In genomic region chr17:81245665-81246342, GRCh38 we compare ENCODE assay signal across 1 cellular context.
TF ChIP-seq lines count a peak whose summit lies in the region.

No MANE protein-coding gene starts in this region.

TF ChIP-seq in GM12878, 131 proteins besides CTCF, POLR2A, EP300 and RAD21:
- no peak for TF ChIP-seq ZNF622 (IDR thresholded peaks at IDR 0.05)
- no peak for TF ChIP-seq JUNB (IDR thresholded peaks at IDR 0.05)
- no peak for TF ChIP-seq RAD51 (IDR thresholded peaks at IDR 0.05)
- no peak for TF ChIP-seq MEF2A (IDR thresholded peaks at IDR 0.05; ENCODE audit: insufficient read depth, low read depth, low read length)
- TF ChIP-seq ZNF24 (IDR thresholded peaks at IDR 0.05): no peak
- TF ChIP-seq RBBP5 (conservative IDR thresholded peaks at IDR 0.05): no peak
- no peak for TF ChIP-seq FOXK2 (IDR thresholded peaks at IDR 0.05)
- no peak for TF ChIP-seq SUPT20H (IDR thresholded peaks at IDR 0.05; ENCODE audit: borderline replicate concordance, control insufficient read depth, low read depth, low read length)
- no peak for TF ChIP-seq ZZZ3 (IDR thresholded peaks at IDR 0.05; ENCODE audit: control insufficient read depth, insufficient read length, low read depth)
